20 cellular contexts compared by ENCODE assay signal in the genomic region with DNA sequence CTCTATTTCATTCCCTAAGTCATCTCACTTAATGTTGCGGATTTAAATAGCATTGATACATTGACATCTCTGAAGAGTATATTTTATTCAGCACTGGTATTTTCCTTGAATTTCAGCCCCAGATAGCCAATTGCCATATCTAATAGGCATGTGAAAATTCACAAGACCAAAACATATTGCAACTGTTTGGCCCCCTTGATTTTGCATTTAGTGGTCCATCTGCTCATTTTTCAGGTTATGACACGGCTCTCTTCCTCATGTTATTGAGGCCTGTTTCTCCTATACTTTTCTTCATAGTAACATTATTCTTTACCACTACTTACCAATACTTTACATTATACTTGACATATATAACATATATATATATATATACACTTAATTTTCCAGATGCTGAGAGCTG. TPM values are rescaled to one million over a fixed set of nuclear protein-coding genes. Genes with fewer than 3 reads are reported as not detected.
DNase-seq lines count a peak whose midpoint lies in the region; ATAC-seq and TF ChIP-seq lines count a peak whose summit lies in the region.
"Had no signal": no experiment of that assay in that cellular context is flagged by ENCODE, and none has a peak within 500 bp of the region (broad histone marks: within the 10 kb centered on the region; RNA-seq: fewer than 3 reads in every experiment).

No MANE protein-coding gene starts in this region.

- CTCF ChIA-PET in CD4-positive, alpha-beta memory T cell (lab: Charles Lee; ENCODE audit: partially characterized antibody): interaction anchor here (0.8 kb wide), 1 partner anchor 474 kb away, joined by 3 read pairs; no protein-coding TSS in a partner anchor

- H3K4me3 ChIP-seq in GM23338: no peak overlapping the region
- H3K4me3 ChIP-seq in RWPE2 (ENCODE audit: severe bottlenecking): no peak overlapping the region
- H3K4me3 ChIP-seq in endodermal cell (ENCODE audit: low read length): peak overlapping the region; percentile 55
- H3K4me3 ChIP-seq in CD4-positive, alpha-beta memory T cell (ENCODE audit: low read length in 2 of 2): no peak overlapping the region
- H3K4me3 ChIP-seq: K562, Peyer's patch had no signal

- ATAC-seq in GM23338 (no peak), RWPE2 (ENCODE audit: low read depth) (no peak)

- H3K27ac ChIP-seq in GM23338 (ENCODE audit: low read depth) (peak overlapping the region; percentile 83), RWPE2 (ENCODE audit: poor library complexity, severe bottlenecking) (peak overlapping the region; percentile 21), endodermal cell (ENCODE audit: low read depth, low read length) (no peak overlapping the region)
- H3K27ac ChIP-seq in CD4-positive, alpha-beta memory T cell (ENCODE audit: low read depth, low read length): no peak overlapping the region
- H3K27ac ChIP-seq: C4-2B, Peyer's patch had no signal

- H3K27ac Mint-ChIP-seq in GM23338 (no peak overlapping the region; the same call in 1 of the 2 replicates), endodermal cell (peak overlapping the region; percentile 83)
- H3K27ac Mint-ChIP-seq in CD4-positive, alpha-beta memory T cell: no peak overlapping the region

- peaks cover 14% of the 10 kb centered on the region for H4K20me1 ChIP-seq in GM23338 (replicated peaks; ENCODE audit: insufficient read depth)

- H3K4me3 Mint-ChIP-seq in GM23338 (no peak overlapping the region), endodermal cell (no peak overlapping the region)
- H3K4me3 Mint-ChIP-seq in CD4-positive, alpha-beta memory T cell: peak overlapping the region in 1 of 8 donors; percentile 13

- peaks cover 65% of the 10 kb centered on the region for H3K4me1 ChIP-seq in GM23338 (ENCODE audit: insufficient read depth)
- peaks cover 30% of the 10 kb centered on the region for H3K4me1 ChIP-seq in RWPE2 (ENCODE audit: insufficient read depth, poor library complexity, severe bottlenecking)
- peaks cover 7% of the 10 kb centered on the region for H3K4me1 ChIP-seq in endodermal cell (ENCODE audit: control insufficient read depth, insufficient read depth, low read length)
- peaks cover 57% of the 10 kb centered on the region for H3K4me1 ChIP-seq in CD4-positive, alpha-beta memory T cell (ENCODE audit: insufficient read depth, low read length)

- H3K4me1 Mint-ChIP-seq in GM23338 (peaks cover 54% of the 10 kb centered on the region), endodermal cell (peaks cover 52% of the 10 kb centered on the region)
- peaks cover 33 to 71% (median 48%) of the 10 kb centered on the region in 4 donors for H3K4me1 Mint-ChIP-seq in CD4-positive, alpha-beta memory T cell

- peaks cover 3% of the 10 kb centered on the region for H3K27me3 Mint-ChIP-seq in GM23338 (ENCODE audit: insufficient read depth, low read depth, poor library complexity)
- H3K27me3 Mint-ChIP-seq in endodermal cell (ENCODE audit: insufficient read depth): no peaks in the 10 kb centered on the region
- no peaks in the 10 kb centered on the region for H3K27me3 Mint-ChIP-seq in CD4-positive, alpha-beta memory T cell

- no peak for TF ChIP-seq CTCF in GM23338 (conservative IDR thresholded peaks at IDR 0.05; ENCODE audit: low read depth in 2 of 2)
- no peak for TF ChIP-seq CTCF in RWPE2 (IDR thresholded peaks at IDR 0.05; ENCODE audit: poor library complexity, severe bottlenecking)
- TF ChIP-seq CTCF in endodermal cell (conservative IDR thresholded peaks at IDR 0.05): no peak

- no peaks in the 10 kb centered on the region for H3K27me3 ChIP-seq in GM23338 (ENCODE audit: insufficient read depth)
- H3K27me3 ChIP-seq in RWPE2 (ENCODE audit: insufficient read depth, poor library complexity, severe bottlenecking): no peaks in the 10 kb centered on the region
- no peaks in the 10 kb centered on the region for H3K27me3 ChIP-seq in endodermal cell (ENCODE audit: control insufficient read depth, insufficient read depth, low read length, poor library complexity, severe bottlenecking)
- H3K27me3 ChIP-seq in CD4-positive, alpha-beta memory T cell (ENCODE audit: insufficient read depth, low read length): no peaks in the 10 kb centered on the region
- H3K27me3 ChIP-seq: Peyer's patch had no signal

- no peaks in the 10 kb centered on the region for H3K36me3 Mint-ChIP-seq in GM23338 (ENCODE audit: low read depth)
- peaks cover 3% of the 10 kb centered on the region for H3K36me3 Mint-ChIP-seq in endodermal cell (ENCODE audit: low read depth)
- peaks cover 0 to 1% of the 10 kb centered on the region in 2 donors for H3K36me3 Mint-ChIP-seq in CD4-positive, alpha-beta memory T cell

- POLR2A ChIA-PET in CD4-positive, alpha-beta memory T cell (lab: Charles Lee; ENCODE audit: partially characterized antibody): no interaction called here

- 0 out of 2 replicates have a peak, but pooled peaks cover 3% of the 10 kb centered on the region for H3F3A ChIP-seq in GM23338 (replicated peaks; ENCODE audit: low read depth)

- DNase-seq in DMS 273 (lab: John Stamatoyannopoulos, UW; ENCODE audit: unreplicated experiment) (peak; percentile 76), GM23338 (ENCODE audit: low spot score) (no peak), RWPE2 (ENCODE audit: low spot score) (no peak), endodermal cell (no peak), NCI-H446 (lab: John Stamatoyannopoulos, UW) (no peak)
- DNase-seq in activated CD8-positive, alpha-beta memory T cell treated with anti-CD3 and anti-CD28 coated beads, Interleukin-2, amount 50 U/mL, for 4 hours: no peak
- no peak for DNase-seq in CD4-positive, alpha-beta memory T cell
- DNase-seq: AML-193, DMS153, GF-D8, GOT3, NCI-H1105 treated with DMSO at 0.1 percent for 48 hours, NCI-H187 treated with DMSO at 0.1 percent for 48 hours, NCI-H226, NCI-H526, Peyer's patch, Right ventricle myocardium superior, T-helper 1 cell had no signal

- H3K36me3 ChIP-seq in GM23338 (ENCODE audit: insufficient read depth) (no peaks in the 10 kb centered on the region), RWPE2 (ENCODE audit: low read depth) (no peaks in the 10 kb centered on the region; the same call in 1 of the 2 replicates), endodermal cell (ENCODE audit: control insufficient read depth, insufficient read depth, low read length) (no peaks in the 10 kb centered on the region)
- H3K36me3 ChIP-seq in CD4-positive, alpha-beta memory T cell (ENCODE audit: insufficient read depth, low read length): no peaks in the 10 kb centered on the region
- H3K36me3 ChIP-seq: Peyer's patch had no signal

- intact Hi-C loops in CD4-positive, alpha-beta memory T cell (cut with micrococcal nuclease): no loop called here

- H3K9me3 ChIP-seq in RWPE2 (ENCODE audit: severe bottlenecking) (no peaks in the 10 kb centered on the region), endodermal cell (ENCODE audit: control insufficient read depth, low read length) (no peaks in the 10 kb centered on the region)
- no peaks in the 10 kb centered on the region for H3K9me3 ChIP-seq in CD4-positive, alpha-beta memory T cell (ENCODE audit: control insufficient read depth in 1 of 2, low read length in 2 of 2)
- H3K9me3 ChIP-seq: Peyer's patch had no signal

- H3K9me3 Mint-ChIP-seq in GM23338 (no peaks in the 10 kb centered on the region), endodermal cell (no peaks in the 10 kb centered on the region)
- no peaks in the 10 kb centered on the region for H3K9me3 Mint-ChIP-seq in CD4-positive, alpha-beta memory T cell

- H3K9me2 ChIP-seq in GM23338 (ENCODE audit: insufficient read depth): no peaks in the 10 kb centered on the region

- H3K79me2 ChIP-seq in GM23338 (replicated peaks; ENCODE audit: insufficient read depth): peaks cover 94% of the 10 kb centered on the region

- H2AFZ ChIP-seq in GM23338: no peak overlapping the region

- H3K9ac ChIP-seq in endodermal cell (ENCODE audit: extremely low read depth, low read length, poor library complexity, severe bottlenecking): no peak overlapping the region

- peak overlapping the region; percentile 36; the same call in 1 of the 2 replicates for H3K4me2 ChIP-seq in GM23338

- WGBS in endodermal cell (ENCODE audit: insufficient coverage in 1 of 2, insufficient read length in 1 of 2), 2 experiments: 95% methylated on average over 2 of the region's 2 CpGs; no CpG with 5 or more reads in 1 of the 2 experiments

TF ChIP-seq in GM23338, 12 proteins besides CTCF, POLR2A, EP300 and RAD21 (continues in another document):
- TF ChIP-seq NANOG (IDR thresholded peaks at IDR 0.05; ENCODE audit: borderline replicate concordance) (no peak), POLR2AphosphoS5 (IDR thresholded peaks at IDR 0.05; ENCODE audit: low read depth) (no peak)
- TF ChIP-seq, protein P1, sequence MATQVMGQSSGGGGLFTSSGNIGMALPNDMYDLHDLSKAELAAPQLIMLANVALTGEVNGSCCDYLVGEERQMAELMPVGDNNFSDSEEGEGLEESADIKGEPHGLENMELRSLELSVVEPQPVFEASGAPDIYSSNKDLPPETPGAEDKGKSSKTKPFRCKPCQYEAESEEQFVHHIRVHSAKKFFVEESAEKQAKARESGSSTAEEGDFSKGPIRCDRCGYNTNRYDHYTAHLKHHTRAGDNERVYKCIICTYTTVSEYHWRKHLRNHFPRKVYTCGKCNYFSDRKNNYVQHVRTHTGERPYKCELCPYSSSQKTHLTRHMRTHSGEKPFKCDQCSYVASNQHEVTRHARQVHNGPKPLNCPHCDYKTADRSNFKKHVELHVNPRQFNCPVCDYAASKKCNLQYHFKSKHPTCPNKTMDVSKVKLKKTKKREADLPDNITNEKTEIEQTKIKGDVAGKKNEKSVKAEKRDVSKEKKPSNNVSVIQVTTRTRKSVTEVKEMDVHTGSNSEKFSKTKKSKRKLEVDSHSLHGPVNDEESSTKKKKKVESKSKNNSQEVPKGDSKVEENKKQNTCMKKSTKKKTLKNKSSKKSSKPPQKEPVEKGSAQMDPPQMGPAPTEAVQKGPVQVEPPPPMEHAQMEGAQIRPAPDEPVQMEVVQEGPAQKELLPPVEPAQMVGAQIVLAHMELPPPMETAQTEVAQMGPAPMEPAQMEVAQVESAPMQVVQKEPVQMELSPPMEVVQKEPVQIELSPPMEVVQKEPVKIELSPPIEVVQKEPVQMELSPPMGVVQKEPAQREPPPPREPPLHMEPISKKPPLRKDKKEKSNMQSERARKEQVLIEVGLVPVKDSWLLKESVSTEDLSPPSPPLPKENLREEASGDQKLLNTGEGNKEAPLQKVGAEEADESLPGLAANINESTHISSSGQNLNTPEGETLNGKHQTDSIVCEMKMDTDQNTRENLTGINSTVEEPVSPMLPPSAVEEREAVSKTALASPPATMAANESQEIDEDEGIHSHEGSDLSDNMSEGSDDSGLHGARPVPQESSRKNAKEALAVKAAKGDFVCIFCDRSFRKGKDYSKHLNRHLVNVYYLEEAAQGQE (IDR thresholded peaks at IDR 0.05; ENCODE audit: unreplicated experiment): no peak

RNA-seq across cellular contexts. Expression of a gene that starts 43.7 kb away (rescaled TPM):
- 31.5 and 46.5 TPM in 2 replicates for total RNA-seq in GM23338 (2014; rRNA removed; shearing (Covaris generic))
- polyA plus RNA-seq in GM23338 (2016; fragmentation: Nextera tagmentation; extraction: Ambion mirVana): 25.1 and 25.3 TPM in 2 replicates
- total RNA-seq in endodermal cell: 10 to 100 TPM; 69.3 to 71.8 TPM
- polyA plus RNA-seq in endodermal cell (2013, experiment 1 of 2): 25.3 TPM
- 27.7 TPM for polyA plus RNA-seq in endodermal cell (2013, experiment 2 of 2)
- 10 to 100 TPM; 60.7 to 61.0 TPM for total RNA-seq in CD4-positive, alpha-beta memory T cell
- polyA plus RNA-seq in CD4-positive, alpha-beta memory T cell: 10 to 100 TPM; 18.1 to 30.1 TPM

Comparison
In these comparisons a context has a peak if more than half of its experiments do, and no peak if none do; other contexts are left out.
1. H3K27ac ChIP-seq: peak in GM23338 (single experiment) and RWPE2 (single experiment); none in endodermal cell (single experiment) and CD4-positive, alpha-beta memory T cell (single experiment).